Comparison of ENCODE assay signal across 8 cellular contexts in the genomic region with DNA sequence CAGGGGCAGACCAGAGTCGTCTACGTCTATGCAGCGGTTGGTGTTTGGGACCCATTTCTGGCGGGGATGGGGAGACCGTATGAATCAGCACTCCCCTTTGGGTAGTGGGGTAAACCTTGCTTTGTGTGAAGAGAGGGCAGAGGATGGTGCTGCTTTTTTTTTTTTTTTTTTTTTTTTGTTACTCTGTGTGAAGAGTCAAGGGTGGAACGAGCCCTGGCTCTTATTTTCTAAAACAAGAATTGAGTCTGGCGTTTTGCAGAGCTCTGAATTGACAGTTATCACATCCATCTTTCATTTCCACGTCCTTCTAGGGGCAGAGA. TPM values are rescaled to one million over a fixed set of nuclear protein-coding genes. Genes with fewer than 3 reads are reported as not detected.
DNase-seq lines count a peak whose midpoint lies in the region; ATAC-seq and TF ChIP-seq lines count a peak whose summit lies in the region.

No MANE protein-coding gene starts in this region.

- H3K18ac ChIP-seq in mesendoderm (ENCODE audit: low read length), result no peak overlapping the region

- no peak overlapping the region for H3K27ac ChIP-seq in CD4-positive, CD25-positive, alpha-beta regulatory T cell (ENCODE audit: insufficient read depth, low read length, poor library complexity, severe bottlenecking)
- H3K27ac ChIP-seq in MM.1S (ENCODE audit: low read length) (no peak overlapping the region), mesendoderm (ENCODE audit: low read depth, low read length) (peak overlapping the region; percentile 96), vagina (peak overlapping the region; percentile 99)

- H3K79me2 ChIP-seq in MM.1S (ENCODE audit: low read length), result peaks cover 58% of the 10 kb centered on the region
- H3K79me2 ChIP-seq in mesendoderm (ENCODE audit: control insufficient read depth, insufficient read depth, low read length), result peaks cover 49% of the 10 kb centered on the region

- H3K4me3 ChIP-seq in CD4-positive, CD25-positive, alpha-beta regulatory T cell (ENCODE audit: low read depth, low read length), result peak overlapping the region; percentile 87
- H3K4me3 ChIP-seq in MM.1S (ENCODE audit: low read length) (peak overlapping the region; percentile 95), mesendoderm (ENCODE audit: low read length) (peak overlapping the region; percentile 96), vagina (peak overlapping the region; percentile 93 to 97)

- H3F3A ChIP-seq in MM.1S (ENCODE audit: insufficient read depth, low read length), result peaks cover 12% of the 10 kb centered on the region; the same call in 1 of the 2 replicates

- H3K79me1 ChIP-seq in mesendoderm (ENCODE audit: low read length), result peaks cover 8% of the 10 kb centered on the region

- H3K4me3 Mint-ChIP-seq in CD4-positive, CD25-positive, alpha-beta regulatory T cell, result peak overlapping the region; percentile 96 to 100 (median 99)
- H3K4me3 Mint-ChIP-seq in brain, result peak overlapping the region; percentile 96 to 100 (median 99)

- no peaks in the 10 kb centered on the region for H3K9me3 Mint-ChIP-seq in CD4-positive, CD25-positive, alpha-beta regulatory T cell
- no peaks in the 10 kb centered on the region for H3K9me3 Mint-ChIP-seq in brain

- 0 out of 2 replicates have a peak overlapping the region, but pooled peaks have one; percentile 80 for H2AFZ ChIP-seq in MM.1S (ENCODE audit: low read length)

- H3K23ac ChIP-seq in mesendoderm (ENCODE audit: low read length), result no peak overlapping the region

- no peak overlapping the region for H4K8ac ChIP-seq in mesendoderm (ENCODE audit: low read depth, low read length)

- peak overlapping the region; percentile 87; the same call in 1 of the 2 replicates for H3K9ac ChIP-seq in MM.1S (ENCODE audit: low read length)
- H3K9ac ChIP-seq in mesendoderm (ENCODE audit: low read length), result peak overlapping the region; percentile 95

- H3K4ac ChIP-seq in mesendoderm (ENCODE audit: low read depth, low read length), result no peak overlapping the region

- H2BK5ac ChIP-seq in mesendoderm (ENCODE audit: low read length), result no peak overlapping the region

- no peaks in the 10 kb centered on the region for H3K27me3 ChIP-seq in CD4-positive, CD25-positive, alpha-beta regulatory T cell (ENCODE audit: control insufficient read depth, insufficient read depth, low read length)
- H3K27me3 ChIP-seq in MM.1S (replicated peaks; ENCODE audit: insufficient read depth, low read length), result no peaks in the 10 kb centered on the region
- H3K27me3 ChIP-seq in mesendoderm (ENCODE audit: insufficient read depth, low read length, poor library complexity), result no peaks in the 10 kb centered on the region
- no peaks in the 10 kb centered on the region for H3K27me3 ChIP-seq in vagina

- H2AK5ac ChIP-seq in mesendoderm (ENCODE audit: low read length), result no peak overlapping the region

- peak overlapping the region; percentile 97 for H3K4me2 ChIP-seq in MM.1S (ENCODE audit: low read depth, low read length)
- peak overlapping the region; percentile 95 for H3K4me2 ChIP-seq in mesendoderm (ENCODE audit: low read length)

- no peak overlapping the region for H2BK15ac ChIP-seq in mesendoderm (replicated peaks; ENCODE audit: low read depth)

- peak overlapping the region; percentile 79 to 94 (median 85) for H3K27ac Mint-ChIP-seq in CD4-positive, CD25-positive, alpha-beta regulatory T cell
- H3K27ac Mint-ChIP-seq in brain, result peak overlapping the region; percentile 87 to 100 (median 99)

- no peaks in the 10 kb centered on the region for H3K9me2 ChIP-seq in MM.1S (replicated peaks; ENCODE audit: insufficient read depth, low read length)

- TF ChIP-seq POLR2A in vagina (IDR thresholded peaks at IDR 0.05), result no peak

- peak overlapping the region; percentile 95 for H3K56ac ChIP-seq in mesendoderm (ENCODE audit: low read length)

- H3K4me1 ChIP-seq in CD4-positive, CD25-positive, alpha-beta regulatory T cell (ENCODE audit: control insufficient read depth, insufficient read depth, low read length, poor library complexity, severe bottlenecking), result peaks cover 42% of the 10 kb centered on the region
- H3K4me1 ChIP-seq in MM.1S (ENCODE audit: low read length), result peaks cover 24% of the 10 kb centered on the region
- H3K4me1 ChIP-seq in mesendoderm (ENCODE audit: control insufficient read depth, low read depth, low read length), result no peaks in the 10 kb centered on the region
- H3K4me1 ChIP-seq in vagina, result peaks cover 64% of the 10 kb centered on the region

- H3K27me3 Mint-ChIP-seq in CD4-positive, CD25-positive, alpha-beta regulatory T cell, result no peaks in the 10 kb centered on the region
- peaks cover 13% of the 10 kb centered on the region for H3K27me3 Mint-ChIP-seq in brain

- intact Hi-C loops in vagina (cut with DNase I), result no loop called here

- H3K4me1 Mint-ChIP-seq in CD4-positive, CD25-positive, alpha-beta regulatory T cell, result peaks cover 24 to 64% (median 50%) of the 10 kb centered on the region in 4 donors
- H3K4me1 Mint-ChIP-seq in brain, result peaks cover 62% of the 10 kb centered on the region

- ATAC-seq in CD4-positive, CD25-positive, alpha-beta regulatory T cell (ENCODE audit: low read depth in 2 of 2), result no peak
- ATAC-seq in HG02571 (IDR thresholded peaks at IDR 0.05; ENCODE audit: unreplicated experiment), result no peak

- no peaks in the 10 kb centered on the region for H4K20me1 ChIP-seq in MM.1S (ENCODE audit: insufficient read depth, low read length)

- no peaks in the 10 kb centered on the region for H3K9me3 ChIP-seq in CD4-positive, CD25-positive, alpha-beta regulatory T cell (ENCODE audit: control insufficient read depth in 2 of 2, low read length in 2 of 2)
- H3K9me3 ChIP-seq in MM.1S (replicated peaks; ENCODE audit: insufficient read depth, low read length) (no peaks in the 10 kb centered on the region), vagina (no peaks in the 10 kb centered on the region)

- H3K36me3 ChIP-seq in CD4-positive, CD25-positive, alpha-beta regulatory T cell (ENCODE audit: control insufficient read depth, insufficient read depth, low read length), result no peaks in the 10 kb centered on the region
- H3K36me3 ChIP-seq in MM.1S (replicated peaks; ENCODE audit: insufficient read depth, low read length) (no peaks in the 10 kb centered on the region), mesendoderm (ENCODE audit: control insufficient read depth, insufficient read depth, low read length) (no peaks in the 10 kb centered on the region), vagina (no peaks in the 10 kb centered on the region)

- H2BK120ac ChIP-seq in mesendoderm (ENCODE audit: low read depth, low read length), result no peak overlapping the region

- no peak overlapping the region for H4K5ac ChIP-seq in mesendoderm (ENCODE audit: low read length)

- no peaks in the 10 kb centered on the region for H3K36me3 Mint-ChIP-seq in CD4-positive, CD25-positive, alpha-beta regulatory T cell
- H3K36me3 Mint-ChIP-seq in brain, result peaks cover 4% of the 10 kb centered on the region

- TF ChIP-seq CTCF in MM.1S (IDR thresholded peaks at IDR 0.05; ENCODE audit: low read length), result no peak
- TF ChIP-seq CTCF in brain (conservative IDR thresholded peaks at IDR 0.05), result no peak
- no peak for TF ChIP-seq CTCF in vagina (IDR thresholded peaks at IDR 0.05)

- DNase-seq in CD4-positive, CD25-positive, alpha-beta regulatory T cell, result peak; percentile 1 to 25 (median 16)
- DNase-seq in MM.1S (peak; percentile 22), mesendoderm (no peak), vagina (ENCODE audit: extremely low spot score in 2 of 2) (no peak), AML-193 (lab: John Stamatoyannopoulos, UW) (no peak), hepatic stellate cell (ENCODE audit: low spot score) (no peak)

- no CpG with 5 or more reads among the region's 8 CpGs for WGBS in mesendoderm (ENCODE audit: extremely low coverage, insufficient coverage, low lambda C conversion rate)

RNA-seq across cellular contexts. Expression of a gene that starts 1.2 kb away (rescaled TPM):
- total RNA-seq in CD4-positive, CD25-positive, alpha-beta regulatory T cell, result 82.9 TPM
- polyA plus RNA-seq in CD4-positive, CD25-positive, alpha-beta regulatory T cell, result 10 to 100 TPM; 23.9 to 28.4 (median 26.0) TPM
- 20.3 TPM for polyA plus RNA-seq in brain (ENCODE audit: insufficient read depth, low read depth, low replicate concordance)
- polyA plus RNA-seq in mesendoderm (2013, experiment 1 of 2), result 45.6 TPM
- 44.0 TPM for polyA plus RNA-seq in mesendoderm (2013, experiment 2 of 2)
- 39.5 TPM for total RNA-seq in vagina

Comparison
In these comparisons a context has a peak if more than half of its experiments do, and no peak if none do; other contexts are left out.
1. DNase-seq: peak in CD4-positive, CD25-positive, alpha-beta regulatory T cell (3 of 3) and MM.1S (single experiment); none in mesendoderm (single experiment), vagina (0 of 2), AML-193 (0 of 2) and hepatic stellate cell (single experiment).
2. H3K27ac ChIP-seq: peak in mesendoderm (single experiment) and vagina (single experiment); none in CD4-positive, CD25-positive, alpha-beta regulatory T cell (single experiment) and MM.1S (single experiment).
3. Peak in every context shown above with its lines, with median percentiles within 50 percentile points of each other: H3K4me3 ChIP-seq.